Comparison of ENCODE assay signal across 8 cellular contexts in the genomic region with DNA sequence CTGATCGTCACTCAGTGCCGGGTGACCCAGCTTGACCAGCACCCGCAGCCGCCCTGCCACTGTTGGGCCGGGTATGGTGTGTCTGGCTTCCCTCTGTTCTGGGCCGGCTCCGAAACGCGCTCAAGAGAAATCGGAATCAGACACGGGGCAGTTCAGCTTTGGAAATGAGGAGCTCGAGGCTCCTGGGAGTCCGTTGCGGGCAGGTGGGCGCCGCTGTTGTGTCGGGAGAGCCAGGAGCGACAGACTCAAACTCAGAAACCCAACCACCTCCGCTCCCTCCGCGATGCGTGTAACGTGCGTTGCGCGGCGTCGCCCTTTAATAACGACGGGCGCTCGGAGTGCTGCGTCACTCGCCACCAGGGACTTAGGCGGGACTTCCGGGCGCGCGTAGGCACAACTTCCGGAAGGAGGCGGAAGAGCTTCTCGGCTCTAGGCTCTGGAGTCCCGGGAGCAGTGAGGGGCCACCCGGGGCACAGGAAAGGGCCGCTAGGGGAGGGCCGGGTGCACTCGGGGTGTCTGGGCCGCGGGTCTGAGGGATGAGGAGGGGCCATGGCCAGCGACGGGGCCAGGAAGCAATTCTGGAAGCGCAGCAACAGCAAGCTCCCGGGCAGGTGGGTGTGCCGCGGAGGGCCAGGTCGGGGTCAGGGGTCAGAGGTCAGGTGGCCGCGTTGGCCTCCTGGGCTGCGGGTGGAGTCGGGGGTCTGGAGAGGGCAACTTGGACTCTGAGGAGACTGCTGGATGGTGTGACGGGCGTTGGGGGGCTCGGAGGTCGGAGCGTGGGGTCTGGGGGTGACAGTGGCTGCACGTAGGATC. TPM values are rescaled to one million over a fixed set of nuclear protein-coding genes. Genes with fewer than 3 reads are reported as not detected.
DNase-seq lines count a peak whose midpoint lies in the region; ATAC-seq and TF ChIP-seq lines count a peak whose summit lies in the region.

A gene with protein sequence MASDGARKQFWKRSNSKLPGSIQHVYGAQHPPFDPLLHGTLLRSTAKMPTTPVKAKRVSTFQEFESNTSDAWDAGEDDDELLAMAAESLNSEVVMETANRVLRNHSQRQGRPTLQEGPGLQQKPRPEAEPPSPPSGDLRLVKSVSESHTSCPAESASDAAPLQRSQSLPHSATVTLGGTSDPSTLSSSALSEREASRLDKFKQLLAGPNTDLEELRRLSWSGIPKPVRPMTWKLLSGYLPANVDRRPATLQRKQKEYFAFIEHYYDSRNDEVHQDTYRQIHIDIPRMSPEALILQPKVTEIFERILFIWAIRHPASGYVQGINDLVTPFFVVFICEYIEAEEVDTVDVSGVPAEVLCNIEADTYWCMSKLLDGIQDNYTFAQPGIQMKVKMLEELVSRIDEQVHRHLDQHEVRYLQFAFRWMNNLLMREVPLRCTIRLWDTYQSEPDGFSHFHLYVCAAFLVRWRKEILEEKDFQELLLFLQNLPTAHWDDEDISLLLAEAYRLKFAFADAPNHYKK (plus strand): TSS at position 413 of the 813 bp plus-strand sequence. CDS start 137 bp downstream, at position 550.

- H3K4me3 ChIP-seq in GM08714 (ENCODE audit: low read length) (peak within 1 kb of the TSS; percentile 86), ovary (peak within 1 kb of the TSS; percentile 75), thymus (ENCODE audit: low read length) (peak within 1 kb of the TSS; percentile 82)

- no peaks in the 10 kb centered on the region for H3K9me3 ChIP-seq in ovary
- no peaks in the 10 kb centered on the region for H3K9me3 ChIP-seq in thymus (ENCODE audit: control insufficient read depth)

- DNase-seq in NCI-H1105 treated with DMSO at 0.1 percent for 48 hours (lab: John Stamatoyannopoulos, UW) (peak; percentile 88), SW 1271 (lab: John Stamatoyannopoulos, UW) (peak; percentile 80 to 84), Right ventricle myocardium inferior (ENCODE audit: missing footprints) (peak; percentile 98), ovary (peak; percentile 92 to 97 (median 95))
- DNase-seq in activated naive CD8-positive, alpha-beta T cell treated with anti-CD3 and anti-CD28 coated beads, Interleukin-2, amount 50 U/mL, for 16 hours (ENCODE audit: low read depth, low spot score) = peak; percentile 91

- TF ChIP-seq CTCF in ovary (IDR thresholded peaks at IDR 0.05) = peak in 1 of 3 donors; percentile 39

- intact Hi-C loops in Right ventricle myocardium inferior (cut with DNase I) (loop anchor here (5.0 kb wide), 1 partner anchor 40 kb away; no protein-coding TSS in a partner anchor), ovary (cut with DNase I) (no loop called here)

- peak; percentile 99 for TF ChIP-seq POLR2A in ovary (IDR thresholded peaks at IDR 0.05)

- H3K27me3 ChIP-seq in ovary (no peaks in the 10 kb centered on the region), thymus (ENCODE audit: control insufficient read depth, insufficient read depth) (no peaks in the 10 kb centered on the region)

- TF ChIP-seq EP300 in ovary (IDR thresholded peaks at IDR 0.05) = no peak

- peak; percentile 69 for ATAC-seq in HG02623 (IDR thresholded peaks at IDR 0.05; ENCODE audit: unreplicated experiment)
- peak; percentile 95 for ATAC-seq in Right ventricle myocardium inferior

- WGBS in ovary, 3 donors = 0 to 1% (median 1%) methylated on average over 65 to 66 of the region's 66 CpGs
- WGBS in thymus = under 1% methylated on average over 66 of the region's 66 CpGs

- no peaks in the 10 kb centered on the region for H3K36me3 ChIP-seq in ovary
- peaks cover 7% of the 10 kb centered on the region for H3K36me3 ChIP-seq in thymus (ENCODE audit: control insufficient read depth, insufficient read depth)

- H3K27ac ChIP-seq in ovary (peak within 1 kb of the TSS; percentile 67 to 91), thymus (ENCODE audit: low read depth) (peak within 1 kb of the TSS; percentile 96)

- H3K4me1 ChIP-seq in ovary (ENCODE audit: insufficient read depth) (peaks cover 3% of the 10 kb centered on the region), thymus (ENCODE audit: control insufficient read depth, insufficient read depth, low read length) (peaks cover 8% of the 10 kb centered on the region)

RNA-seq across cellular contexts. Expression of the gene that starts here (rescaled TPM):
- total RNA-seq in Right ventricle myocardium inferior = 14.6 TPM
- total RNA-seq in ovary = 10 to 100 TPM; 12.5 to 25.6 (median 19.1) TPM
- 10 to 100 TPM; 13.2 to 14.8 TPM for polyA plus RNA-seq in ovary
- 25.7 TPM for polyA plus RNA-seq in thymus

Comparison
In these comparisons a context has a peak if more than half of its experiments do, and no peak if none do; other contexts are left out.
1. Peak in every context shown above with its lines: DNase-seq, ATAC-seq, H3K4me3 ChIP-seq and H3K27ac ChIP-seq.